ENCODE assay signal across 17 cellular contexts in the genomic region with DNA sequence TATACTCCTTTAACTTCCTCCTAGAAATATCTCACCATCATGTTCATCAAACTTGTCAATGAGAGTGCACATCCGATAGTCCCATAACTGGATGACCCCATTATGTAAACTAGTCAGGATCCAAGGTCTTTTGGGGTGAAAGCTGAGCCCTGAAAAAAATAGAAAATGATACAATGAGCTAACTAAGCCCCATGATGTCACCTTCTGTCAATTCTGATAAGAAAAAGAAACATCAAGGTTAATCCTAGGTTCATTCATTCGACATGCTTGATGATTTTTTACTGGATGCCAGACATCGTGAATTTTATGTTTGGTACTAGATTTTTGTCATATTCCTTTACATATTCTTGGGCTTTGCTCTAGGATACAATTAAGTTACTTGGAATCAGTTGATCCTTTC. TPM values are rescaled to one million over a fixed set of nuclear protein-coding genes. Genes with fewer than 3 reads are reported as not detected.
DNase-seq lines count a peak whose midpoint lies in the region; ATAC-seq and TF ChIP-seq lines count a peak whose summit lies in the region.
"Had no signal": no experiment of that assay in that cellular context is flagged by ENCODE, and none has a peak within 500 bp of the region (broad histone marks: within the 10 kb centered on the region; RNA-seq: fewer than 3 reads in every experiment).

No MANE protein-coding gene starts in this region.

- no peaks in the 10 kb centered on the region; the same call in 1 of the 2 replicates for H3F3A ChIP-seq in PC-9 (ENCODE audit: insufficient read depth, low read depth)

- H3K4me3 Mint-ChIP-seq in chondrocyte (ENCODE audit: unreplicated experiment) (no peak overlapping the region), neural crest cell (peak overlapping the region; percentile 99)
- H3K4me3 Mint-ChIP-seq: activated CD4-positive, alpha-beta memory T cell treated with anti-CD3 and anti-CD28 coated beads for 36 hours had no signal

- H3K27ac ChIP-seq in HUES48 (ENCODE audit: low read depth, low read length), result peak overlapping the region; percentile 67
- no peak overlapping the region for H3K27ac ChIP-seq in PC-9
- H3K27ac ChIP-seq: C4-2B, HL-60, right lobe of liver, upper lobe of right lung had no signal

- POLR2A ChIA-PET in PC-9 (lab: Charles Lee; ENCODE audit: unreplicated experiment), result no interaction called here

- DNase-seq in chondrocyte (ENCODE audit: low spot score) (no peak), neural crest cell (ENCODE audit: low read depth, low spot score) (no peak), PC-9 (no peak), HCEC 1CT (no peak)
- DNase-seq: activated CD4-positive, alpha-beta memory T cell treated with anti-CD3 and anti-CD28 coated beads for 36 hours; body of pancreas; effector memory CD8-positive, alpha-beta T cell; right lobe of liver; stimulated activated CD4-positive, alpha-beta T cell treated with anti-CD3 and anti-CD28 coated beads, Interleukin-4, amount 100 ng/mL, for 4 hours; upper lobe of right lung had no signal

- TF ChIP-seq CTCF in chondrocyte (IDR thresholded peaks at IDR 0.05) (no peak), neural crest cell (conservative IDR thresholded peaks at IDR 0.05) (no peak), PC-9 (conservative IDR thresholded peaks at IDR 0.05) (no peak)

- no peaks in the 10 kb centered on the region for H3K9me2 ChIP-seq in PC-9 (ENCODE audit: insufficient read depth)

- H3K9me3 ChIP-seq in HUES48 (ENCODE audit: control insufficient read depth, insufficient read depth, low read length) (no peaks in the 10 kb centered on the region), PC-9 (ENCODE audit: insufficient read depth, low read depth) (no peaks in the 10 kb centered on the region)
- H3K9me3 ChIP-seq: body of pancreas, right lobe of liver, upper lobe of right lung had no signal

- H3K79me2 ChIP-seq in PC-9 (ENCODE audit: low read depth), result peaks cover 60% of the 10 kb centered on the region

- no peak overlapping the region for H3K4me2 ChIP-seq in PC-9

- H3K4me1 Mint-ChIP-seq in chondrocyte (ENCODE audit: low read depth), result peaks cover 52% of the 10 kb centered on the region
- H3K4me1 Mint-ChIP-seq in neural crest cell, result peaks cover 38% of the 10 kb centered on the region

- no TSS peak for BruUV-seq in PC-9 (replicated peaks; lab: Mats Ljungman, UMichigan)

- H3K27me3 Mint-ChIP-seq in chondrocyte (ENCODE audit: low read depth) (no peaks in the 10 kb centered on the region), neural crest cell (ENCODE audit: low read depth) (no peaks in the 10 kb centered on the region)
- H3K27me3 Mint-ChIP-seq: activated CD4-positive, alpha-beta memory T cell treated with anti-CD3 and anti-CD28 coated beads for 36 hours; effector memory CD8-positive, alpha-beta T cell had no signal

- H3K9ac ChIP-seq in HUES48 (ENCODE audit: low read depth, low read length), result no peak overlapping the region

- H3K36me3 ChIP-seq in HUES48 (ENCODE audit: control insufficient read depth, insufficient read depth, low read length) (peaks cover 51% of the 10 kb centered on the region), PC-9 (ENCODE audit: low read depth) (peaks cover 22% of the 10 kb centered on the region)

- intact Hi-C loops in PC-9 (cut with micrococcal nuclease; ENCODE audit: unreplicated experiment), result no loop called here

- no peak for ATAC-seq in GM21367 (IDR thresholded peaks at IDR 0.05; ENCODE audit: unreplicated experiment)
- ATAC-seq: body of pancreas; effector memory CD8-positive, alpha-beta T cell; upper lobe of right lung had no signal

- H3K27me3 ChIP-seq in HUES48 (ENCODE audit: control insufficient read depth, insufficient read depth, low read length) (no peaks in the 10 kb centered on the region), PC-9 (ENCODE audit: insufficient read depth, low read depth) (no peaks in the 10 kb centered on the region)
- H3K27me3 ChIP-seq: body of pancreas, right lobe of liver, upper lobe of right lung had no signal

- H4K20me1 ChIP-seq in PC-9 (ENCODE audit: insufficient read depth), result peaks cover 13% of the 10 kb centered on the region

- H3K4me1 ChIP-seq in HUES48 (ENCODE audit: control insufficient read depth, insufficient read depth, low read length) (peaks cover 10% of the 10 kb centered on the region; the same call in 1 of the 2 replicates), PC-9 (replicated peaks; ENCODE audit: insufficient read depth) (peaks cover 15% of the 10 kb centered on the region)

- H3K4me3 ChIP-seq in HUES48 (ENCODE audit: low read depth, low read length), result no peak overlapping the region
- H3K4me3 ChIP-seq in PC-9, result no peak overlapping the region
- H3K4me3 ChIP-seq: body of pancreas, right lobe of liver, upper lobe of right lung had no signal

- no peak overlapping the region for H2AFZ ChIP-seq in PC-9

- CTCF ChIA-PET in PC-9 (lab: Charles Lee), result no interaction called here

- H3K27ac Mint-ChIP-seq in chondrocyte (ENCODE audit: unreplicated experiment), result peak overlapping the region; percentile 49
- H3K27ac Mint-ChIP-seq in neural crest cell (ENCODE audit: unreplicated experiment), result peak overlapping the region; percentile 40
- H3K27ac Mint-ChIP-seq: activated CD4-positive, alpha-beta memory T cell treated with anti-CD3 and anti-CD28 coated beads for 36 hours had no signal

- H3K9me3 Mint-ChIP-seq in chondrocyte (ENCODE audit: low read depth), result no peaks in the 10 kb centered on the region
- H3K9me3 Mint-ChIP-seq in neural crest cell, result no peaks in the 10 kb centered on the region
- H3K9me3 Mint-ChIP-seq: activated CD4-positive, alpha-beta memory T cell treated with anti-CD3 and anti-CD28 coated beads for 36 hours; effector memory CD8-positive, alpha-beta T cell had no signal

- H3K36me3 Mint-ChIP-seq in chondrocyte (ENCODE audit: low read depth) (peaks cover 26% of the 10 kb centered on the region), neural crest cell (ENCODE audit: low read depth) (peaks cover 8% of the 10 kb centered on the region)

RNA-seq across cellular contexts. Expression of a gene that starts 2.9 kb away (rescaled TPM):
- total RNA-seq in chondrocyte (223 to 284 TPM (median 239 TPM) in 3 replicates), neural crest cell (123 and 124 TPM in 2 replicates), PC-9 (2021) (146 and 147 TPM in 2 replicates)

RNA-seq across cellular contexts. Expression of a gene that starts 3.0 kb away (rescaled TPM):
- total RNA-seq in chondrocyte, result 94.6 to 112 TPM (median 107 TPM) in 3 replicates
- total RNA-seq in neural crest cell, result 83.1 and 98.8 TPM in 2 replicates
- 54.7 and 55.8 TPM in 2 replicates for total RNA-seq in PC-9 (2021)

RNA-seq across cellular contexts. Expression of a gene that starts 26.7 kb away (rescaled TPM):
- 0.17 to 0.18 TPM in 2 of 3 replicates, not detected in the other for total RNA-seq in chondrocyte
- total RNA-seq in neural crest cell, result 10.0 and 10.6 TPM in 2 replicates
- 0.26 TPM in 1 of 2 replicates, not detected in the other for total RNA-seq in PC-9 (2021)
- total RNA-seq: body of pancreas, Daoy, lung microvascular endothelial cell, SK-MEL-5, upper lobe of right lung had no signal

RNA-seq across cellular contexts. Expression of a gene that starts 55.2 kb away (rescaled TPM):
- total RNA-seq in chondrocyte (40.9 to 52.9 TPM (median 43.8 TPM) in 3 replicates), neural crest cell (85.5 and 87.4 TPM in 2 replicates), PC-9 (2021) (50.1 and 52.5 TPM in 2 replicates)
